ENCODE assay signal across 13 cellular contexts in genomic region chr6:125571207-125571740, GRCh38.
A peak's percentile ranks its signal among the peaks of the same experiment; 100 is the strongest.
DNase-seq lines count a peak whose midpoint lies in the region; TF ChIP-seq lines count a peak whose summit lies in the region.
"Had no signal": no experiment of that assay in that cellular context is flagged by ENCODE, and none has a peak within 500 bp of the region (broad histone marks: within the 10 kb centered on the region; RNA-seq: fewer than 3 reads in every experiment).

No MANE protein-coding gene starts in this region.

- H3K27ac Mint-ChIP-seq in activated naive CD8-positive, alpha-beta T cell treated with anti-CD3 and anti-CD28 coated beads for 36 hours = no peak overlapping the region
- no peak overlapping the region for H3K27ac Mint-ChIP-seq in activated T-helper 2 cell treated with anti-CD3 and anti-CD28 coated beads, Interferon-gamma antibody, Interleukin-2, Interleukin-4, amounts not matched to agents 10 μg/mL and 5 μg/mL and 100 μg/mL, durations not matched to agents 14 hours and 24 hours and 36 hours
- H3K27ac Mint-ChIP-seq: B cell; CD8-positive, alpha-beta T cell; H9 had no signal

- no peak overlapping the region for H3K4me3 Mint-ChIP-seq in activated naive CD8-positive, alpha-beta T cell treated with anti-CD3 and anti-CD28 coated beads for 36 hours
- H3K4me3 Mint-ChIP-seq in activated T-helper 2 cell treated with anti-CD3 and anti-CD28 coated beads, Interferon-gamma antibody, Interleukin-2, Interleukin-4, amounts not matched to agents 10 μg/mL and 5 μg/mL and 100 μg/mL, durations not matched to agents 14 hours and 24 hours and 36 hours (ENCODE audit: low read depth) = no peak overlapping the region
- H3K4me3 Mint-ChIP-seq: B cell; CD8-positive, alpha-beta T cell; H9 had no signal

- DNase-seq in M059J (ENCODE audit: low read depth) = peak; percentile 23
- DNase-seq in astrocyte of the hippocampus (ENCODE audit: low read depth, low spot score) = peak; percentile 33
- DNase-seq in fibroblast of the aortic adventitia (ENCODE audit: low read depth) = peak; percentile 62
- no peak for DNase-seq in activated naive CD8-positive, alpha-beta T cell treated with anti-CD3 and anti-CD28 coated beads for 36 hours
- no peak for DNase-seq in activated T-helper 2 cell treated with anti-CD3 and anti-CD28 coated beads, Interferon-gamma antibody, Interleukin-2, Interleukin-4, amounts not matched to agents 10 μg/mL and 5 μg/mL and 100 μg/mL, durations not matched to agents 14 hours and 24 hours and 36 hours (ENCODE audit: low spot score)
- no peak for DNase-seq in kidney glomerular epithelial cell (lab: John Stamatoyannopoulos, UW)
- DNase-seq: Calu3; CD8-positive, alpha-beta T cell; DMS79 treated with DMSO at 0.1 percent for 48 hours; H9 had no signal

- intact Hi-C loops in activated T-helper 2 cell treated with anti-CD3 and anti-CD28 coated beads, Interferon-gamma antibody, Interleukin-2, Interleukin-4, amounts not matched to agents 10 μg/mL and 5 μg/mL and 100 μg/mL, durations not matched to agents 14 hours and 24 hours and 36 hours (cut with micrococcal nuclease) = no loop called here

- no peak for TF ChIP-seq CTCF in fibroblast of the aortic adventitia (IDR thresholded peaks at IDR 0.05; ENCODE audit: insufficient read depth, low read length)

- no peaks in the 10 kb centered on the region for H3K36me3 Mint-ChIP-seq in activated naive CD8-positive, alpha-beta T cell treated with anti-CD3 and anti-CD28 coated beads for 36 hours
- no peaks in the 10 kb centered on the region for H3K36me3 Mint-ChIP-seq in activated T-helper 2 cell treated with anti-CD3 and anti-CD28 coated beads, Interferon-gamma antibody, Interleukin-2, Interleukin-4, amounts not matched to agents 10 μg/mL and 5 μg/mL and 100 μg/mL, durations not matched to agents 14 hours and 24 hours and 36 hours (ENCODE audit: low read depth)
- H3K36me3 Mint-ChIP-seq: CD8-positive, alpha-beta T cell had no signal

- H3K27me3 Mint-ChIP-seq in activated naive CD8-positive, alpha-beta T cell treated with anti-CD3 and anti-CD28 coated beads for 36 hours = peaks cover 16% of the 10 kb centered on the region
- no peaks in the 10 kb centered on the region for H3K27me3 Mint-ChIP-seq in activated T-helper 2 cell treated with anti-CD3 and anti-CD28 coated beads, Interferon-gamma antibody, Interleukin-2, Interleukin-4, amounts not matched to agents 10 μg/mL and 5 μg/mL and 100 μg/mL, durations not matched to agents 14 hours and 24 hours and 36 hours (ENCODE audit: low read depth)

- no peak overlapping the region for H3K4me3 ChIP-seq in fibroblast of the aortic adventitia (ENCODE audit: low read depth, low read length)
- H3K4me3 ChIP-seq: BLaER1 treated with 17β-estradiol and CSF1 and Interleukin-3, amounts not matched to agents 10 nM and 100 nM; GM12878 had no signal

- H3K4me1 Mint-ChIP-seq in activated naive CD8-positive, alpha-beta T cell treated with anti-CD3 and anti-CD28 coated beads for 36 hours = no peaks in the 10 kb centered on the region
- no peaks in the 10 kb centered on the region for H3K4me1 Mint-ChIP-seq in activated T-helper 2 cell treated with anti-CD3 and anti-CD28 coated beads, Interferon-gamma antibody, Interleukin-2, Interleukin-4, amounts not matched to agents 10 μg/mL and 5 μg/mL and 100 μg/mL, durations not matched to agents 14 hours and 24 hours and 36 hours (ENCODE audit: low read depth)
- H3K4me1 Mint-ChIP-seq: B cell had no signal

- no peaks in the 10 kb centered on the region for H3K9me3 Mint-ChIP-seq in activated naive CD8-positive, alpha-beta T cell treated with anti-CD3 and anti-CD28 coated beads for 36 hours
- H3K9me3 Mint-ChIP-seq in activated T-helper 2 cell treated with anti-CD3 and anti-CD28 coated beads, Interferon-gamma antibody, Interleukin-2, Interleukin-4, amounts not matched to agents 10 μg/mL and 5 μg/mL and 100 μg/mL, durations not matched to agents 14 hours and 24 hours and 36 hours = no peaks in the 10 kb centered on the region
- H3K9me3 Mint-ChIP-seq: CD8-positive, alpha-beta T cell had no signal

Comparison
In these comparisons a context has a peak if more than half of its experiments do, and no peak if none do; other contexts are left out.
1. DNase-seq: peak in M059J (single experiment), astrocyte of the hippocampus (single experiment) and fibroblast of the aortic adventitia (single experiment); none in activated naive CD8-positive, alpha-beta T cell treated with anti-CD3 and anti-CD28 coated beads for 36 hours (single experiment), activated T-helper 2 cell treated with anti-CD3 and anti-CD28 coated beads, Interferon-gamma antibody, Interleukin-2, Interleukin-4, amounts not matched to agents 10 μg/mL and 5 μg/mL and 100 μg/mL, durations not matched to agents 14 hours and 24 hours and 36 hours (single experiment) and kidney glomerular epithelial cell (single experiment).